1 cellular context compared by ENCODE assay signal in the genomic region with DNA sequence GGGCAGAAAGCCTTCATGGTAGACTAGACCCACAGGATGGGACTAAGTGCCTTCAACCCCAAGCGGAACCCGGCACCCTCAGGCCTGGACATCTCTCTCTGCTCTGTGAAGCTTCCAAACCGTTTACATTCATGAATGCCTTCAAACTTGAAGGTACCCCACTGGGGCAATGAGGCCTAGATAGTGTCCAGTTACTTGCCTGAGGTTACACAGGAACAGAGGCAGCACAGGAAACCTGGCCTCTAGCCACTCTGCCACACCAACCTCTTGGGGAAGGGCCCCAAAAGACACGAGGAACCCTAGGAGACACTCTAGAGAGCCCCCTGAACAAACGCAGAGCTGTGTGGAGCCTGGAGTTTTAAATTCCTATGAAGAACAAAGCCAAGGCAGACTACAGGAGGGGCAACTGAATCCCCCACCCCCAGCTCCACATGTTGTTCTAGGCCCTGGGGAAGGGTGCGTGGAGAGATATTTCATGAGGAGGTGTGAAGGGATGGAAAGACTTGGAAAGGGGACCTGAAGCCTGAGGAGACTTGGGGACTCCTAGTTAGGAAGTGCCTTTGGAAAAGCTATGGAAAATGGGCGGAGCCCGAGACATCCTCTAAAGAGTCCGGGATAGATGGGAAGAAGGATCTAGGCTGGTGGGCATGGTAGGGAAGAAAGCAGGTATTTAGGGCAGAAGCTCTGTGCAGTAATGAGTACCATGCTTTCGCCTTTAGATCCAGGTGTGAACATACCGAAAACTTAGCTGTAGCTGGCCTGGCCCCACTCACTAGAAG.
TF ChIP-seq lines count a peak whose summit lies in the region.

No MANE protein-coding gene starts in this region.

TF ChIP-seq in GM23338, 12 proteins besides CTCF, POLR2A, EP300 and RAD21:
- TF ChIP-seq POLR2AphosphoS5 (IDR thresholded peaks at IDR 0.05; ENCODE audit: low read depth), result no peak
- TF ChIP-seq, protein P1, sequence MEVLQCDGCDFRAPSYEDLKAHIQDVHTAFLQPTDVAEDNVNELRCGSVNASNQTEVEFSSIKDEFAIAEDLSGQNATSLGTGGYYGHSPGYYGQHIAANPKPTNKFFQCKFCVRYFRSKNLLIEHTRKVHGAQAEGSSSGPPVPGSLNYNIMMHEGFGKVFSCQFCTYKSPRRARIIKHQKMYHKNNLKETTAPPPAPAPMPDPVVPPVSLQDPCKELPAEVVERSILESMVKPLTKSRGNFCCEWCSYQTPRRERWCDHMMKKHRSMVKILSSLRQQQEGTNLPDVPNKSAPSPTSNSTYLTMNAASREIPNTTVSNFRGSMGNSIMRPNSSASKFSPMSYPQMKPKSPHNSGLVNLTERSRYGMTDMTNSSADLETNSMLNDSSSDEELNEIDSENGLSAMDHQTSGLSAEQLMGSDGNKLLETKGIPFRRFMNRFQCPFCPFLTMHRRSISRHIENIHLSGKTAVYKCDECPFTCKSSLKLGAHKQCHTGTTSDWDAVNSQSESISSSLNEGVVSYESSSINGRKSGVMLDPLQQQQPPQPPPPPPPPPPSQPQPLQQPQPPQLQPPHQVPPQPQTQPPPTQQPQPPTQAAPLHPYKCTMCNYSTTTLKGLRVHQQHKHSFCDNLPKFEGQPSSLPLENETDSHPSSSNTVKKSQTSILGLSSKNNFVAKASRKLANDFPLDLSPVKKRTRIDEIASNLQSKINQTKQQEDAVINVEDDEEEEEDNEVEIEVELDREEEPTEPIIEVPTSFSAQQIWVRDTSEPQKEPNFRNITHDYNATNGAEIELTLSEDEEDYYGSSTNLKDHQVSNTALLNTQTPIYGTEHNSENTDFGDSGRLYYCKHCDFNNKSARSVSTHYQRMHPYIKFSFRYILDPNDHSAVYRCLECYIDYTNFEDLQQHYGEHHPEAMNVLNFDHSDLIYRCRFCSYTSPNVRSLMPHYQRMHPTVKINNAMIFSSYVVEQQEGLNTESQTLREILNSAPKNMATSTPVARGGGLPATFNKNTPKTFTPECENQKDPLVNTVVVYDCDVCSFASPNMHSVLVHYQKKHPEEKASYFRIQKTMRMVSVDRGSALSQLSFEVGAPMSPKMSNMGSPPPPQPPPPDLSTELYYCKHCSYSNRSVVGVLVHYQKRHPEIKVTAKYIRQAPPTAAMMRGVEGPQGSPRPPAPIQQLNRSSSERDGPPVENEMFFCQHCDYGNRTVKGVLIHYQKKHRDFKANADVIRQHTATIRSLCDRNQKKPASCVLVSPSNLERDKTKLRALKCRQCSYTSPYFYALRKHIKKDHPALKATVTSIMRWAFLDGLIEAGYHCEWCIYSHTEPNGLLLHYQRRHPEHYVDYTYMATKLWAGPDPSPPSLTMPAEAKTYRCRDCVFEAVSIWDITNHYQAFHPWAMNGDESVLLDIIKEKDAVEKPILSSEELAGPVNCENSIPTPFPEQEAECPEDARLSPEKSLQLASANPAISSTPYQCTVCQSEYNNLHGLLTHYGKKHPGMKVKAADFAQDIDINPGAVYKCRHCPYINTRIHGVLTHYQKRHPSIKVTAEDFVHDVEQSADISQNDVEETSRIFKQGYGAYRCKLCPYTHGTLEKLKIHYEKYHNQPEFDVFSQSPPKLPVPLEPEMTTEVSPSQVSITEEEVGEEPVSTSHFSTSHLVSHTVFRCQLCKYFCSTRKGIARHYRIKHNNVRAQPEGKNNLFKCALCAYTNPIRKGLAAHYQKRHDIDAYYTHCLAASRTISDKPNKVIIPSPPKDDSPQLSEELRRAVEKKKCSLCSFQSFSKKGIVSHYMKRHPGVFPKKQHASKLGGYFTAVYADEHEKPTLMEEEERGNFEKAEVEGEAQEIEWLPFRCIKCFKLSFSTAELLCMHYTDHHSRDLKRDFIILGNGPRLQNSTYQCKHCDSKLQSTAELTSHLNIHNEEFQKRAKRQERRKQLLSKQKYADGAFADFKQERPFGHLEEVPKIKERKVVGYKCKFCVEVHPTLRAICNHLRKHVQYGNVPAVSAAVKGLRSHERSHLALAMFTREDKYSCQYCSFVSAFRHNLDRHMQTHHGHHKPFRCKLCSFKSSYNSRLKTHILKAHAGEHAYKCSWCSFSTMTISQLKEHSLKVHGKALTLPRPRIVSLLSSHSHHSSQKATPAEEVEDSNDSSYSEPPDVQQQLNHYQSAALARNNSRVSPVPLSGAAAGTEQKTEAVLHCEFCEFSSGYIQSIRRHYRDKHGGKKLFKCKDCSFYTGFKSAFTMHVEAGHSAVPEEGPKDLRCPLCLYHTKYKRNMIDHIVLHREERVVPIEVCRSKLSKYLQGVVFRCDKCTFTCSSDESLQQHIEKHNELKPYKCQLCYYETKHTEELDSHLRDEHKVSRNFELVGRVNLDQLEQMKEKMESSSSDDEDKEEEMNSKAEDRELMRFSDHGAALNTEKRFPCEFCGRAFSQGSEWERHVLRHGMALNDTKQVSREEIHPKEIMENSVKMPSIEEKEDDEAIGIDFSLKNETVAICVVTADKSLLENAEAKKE (CRISPR knock-in tag; IDR thresholded peaks at IDR 0.05), result no peak
TF ChIP-seq in GM23338: peak in this region for 0.
